ENCODE assay signal across 1 cellular context in genomic region chr12:6968426-6968825, GRCh38.
TF ChIP-seq lines count a peak whose summit lies in the region.

No MANE protein-coding gene starts in this region.

TF ChIP-seq in GM12878, 131 proteins besides CTCF, POLR2A, EP300 and RAD21:
- TF ChIP-seq GABPA (IDR thresholded peaks at IDR 0.05; ENCODE audit: low read depth) (no peak), IRF3 (IDR thresholded peaks at IDR 0.05) (no peak), CBX3 (IDR thresholded peaks at IDR 0.05; ENCODE audit: borderline replicate concordance, low read depth) (no peak), MXI1 (IDR thresholded peaks at IDR 0.05; ENCODE audit: low read depth, low read length) (no peak), STAT3 (IDR thresholded peaks at IDR 0.05; ENCODE audit: low read depth, low read length) (no peak), E2F4 (IDR thresholded peaks at IDR 0.05; ENCODE audit: low read depth, low read length) (no peak), BMI1 (IDR thresholded peaks at IDR 0.05; ENCODE audit: borderline replicate concordance) (no peak), HCFC1 (IDR thresholded peaks at IDR 0.05; ENCODE audit: low read length) (no peak)
